ENCODE assay signal across 1 cellular context in the genomic region with DNA sequence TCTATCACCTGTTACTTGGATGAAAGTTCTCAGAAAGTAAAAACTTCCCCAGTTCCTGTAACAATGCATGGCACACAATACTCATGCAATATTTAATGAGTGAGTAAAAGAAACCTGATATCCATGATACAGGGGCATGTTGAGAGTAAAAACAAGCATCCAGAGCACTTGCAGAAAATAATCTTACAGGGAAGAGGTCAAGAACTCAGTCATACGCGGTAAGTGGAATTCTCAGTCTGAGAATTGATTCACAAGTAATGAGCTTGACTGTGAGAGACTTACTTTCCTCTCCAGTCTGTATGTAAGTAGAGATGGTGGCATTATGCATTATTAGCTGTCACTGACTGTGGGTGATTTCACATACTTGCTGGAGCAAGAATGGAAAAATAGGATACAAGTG.
TF ChIP-seq lines count a peak whose summit lies in the region.

No MANE protein-coding gene starts in this region.

TF ChIP-seq in GM23338, 12 proteins besides CTCF, POLR2A, EP300 and RAD21 (continued from another document):
- no peak for TF ChIP-seq ZNF462 (CRISPR knock-in tag; IDR thresholded peaks at IDR 0.05)
- no peak for TF ChIP-seq POLR2AphosphoS5 (IDR thresholded peaks at IDR 0.05; ENCODE audit: low read depth)
- TF ChIP-seq STAT1 (IDR thresholded peaks at IDR 0.05; ENCODE audit: unreplicated experiment): no peak
- no peak for TF ChIP-seq ZNF331 (CRISPR knock-in tag; IDR thresholded peaks at IDR 0.05; ENCODE audit: low read depth)
- no peak for TF ChIP-seq NANOG (IDR thresholded peaks at IDR 0.05; ENCODE audit: borderline replicate concordance)
- no peak for TF ChIP-seq EZH2 (IDR thresholded peaks at IDR 0.05; ENCODE audit: low read depth, unreplicated experiment)
